Comparison of ENCODE assay signal across 27 cellular contexts in genomic region chr1:56025942-56026341, GRCh38.
A peak's percentile ranks its signal among the peaks of the same experiment; 100 is the strongest.
DNase-seq lines count a peak whose midpoint lies in the region; ATAC-seq, FAIRE-seq and TF ChIP-seq lines count a peak whose summit lies in the region.
"Had no signal": no experiment of that assay in that cellular context is flagged by ENCODE, and none has a peak within 500 bp of the region (broad histone marks: within the 10 kb centered on the region; RNA-seq: fewer than 3 reads in every experiment).

No MANE protein-coding gene starts in this region.

- H3K9me3 Mint-ChIP-seq in astrocyte (ENCODE audit: unreplicated experiment), result peaks cover 5% of the 10 kb centered on the region

- intact Hi-C loops in heart right ventricle (cut with DNase I), result no loop called here

- peak; percentile 2 for DNase-seq in COLO829 (ENCODE audit: low spot score)
- DNase-seq in M059J (ENCODE audit: low read depth), result peak; percentile 17
- DNase-seq in astrocyte (ENCODE audit: low read depth), result peak; percentile 6
- DNase-seq in keratinocyte (ENCODE audit: low read depth, low spot score), result peak; percentile 32
- no peak for DNase-seq in heart right ventricle
- DNase-seq: activated CD4-positive, alpha-beta T cell treated with anti-CD3 and anti-CD28 coated beads, Interleukin-2, amount 50 U/mL, for 1 hour; activated naive CD4-positive, alpha-beta T cell treated with anti-CD3 and anti-CD28 coated beads, Interleukin-2, amount 50 U/mL, for 16 hours; cerebellar nuclear complex; esophagus squamous epithelium; naive thymus-derived CD8-positive, alpha-beta T cell; NCI-H1436 treated with DMSO at 0.1 percent for 48 hours; NCI-H2171 treated with DMSO at 0.1 percent for 48 hours; right cardiac atrium; SK-N-SH; stimulated activated CD4-positive, alpha-beta T cell treated with anti-CD3 and anti-CD28 coated beads, Interleukin-15, amount 100 ng/mL, for 24 hours; upper lobe of left lung; WERI-Rb-1 had no signal

- no peaks in the 10 kb centered on the region for H3K36me3 Mint-ChIP-seq in astrocyte (ENCODE audit: low read depth, unreplicated experiment)
- H3K36me3 Mint-ChIP-seq: naive thymus-derived CD8-positive, alpha-beta T cell had no signal

- H3K4me3 ChIP-seq in astrocyte (ENCODE audit: insufficient read depth, low read depth, low read length) (no peak overlapping the region), keratinocyte (ENCODE audit: control insufficient read depth in 2 of 3, extremely low read depth in 1 of 3, insufficient read depth in 2 of 3, low read depth in 1 of 3, low read length in 3 of 3) (no peak overlapping the region), heart right ventricle (no peak overlapping the region)
- H3K4me3 ChIP-seq: ascending aorta; BLaER1 treated with 17β-estradiol and CSF1 and Interleukin-3, amounts not matched to agents 10 nM and 100 nM; esophagus squamous epithelium; upper lobe of left lung had no signal

- dilution Hi-C loops in keratinocyte (cut with MboI; ENCODE audit: extremely low pct_ligation_motif_present, low sequenced_read_pairs), result no loop called here

- H3K4me2 ChIP-seq in astrocyte (ENCODE audit: low read length), result no peak overlapping the region
- H3K4me2 ChIP-seq in keratinocyte (ENCODE audit: control insufficient read depth, extremely low read depth, insufficient read depth, low read depth, low read length), result no peak overlapping the region
- H3K4me2 ChIP-seq: BLaER1 treated with 17β-estradiol and CSF1 and Interleukin-3, amounts not matched to agents 10 nM and 100 nM; SK-N-SH had no signal

- no peak for FAIRE-seq in astrocyte (lab: Jason Lieb, UNC)
- no peak for FAIRE-seq in keratinocyte (lab: Jason Lieb, UNC)
- FAIRE-seq: D721Med, H1 had no signal

- H4K20me1 ChIP-seq in astrocyte (ENCODE audit: insufficient read depth, low read length) (no peaks in the 10 kb centered on the region), keratinocyte (ENCODE audit: control insufficient read depth, extremely low read depth, insufficient read depth, low read length) (no peaks in the 10 kb centered on the region)
- H4K20me1 ChIP-seq: BLaER1 treated with 17β-estradiol and CSF1 and Interleukin-3, amounts not matched to agents 10 nM and 100 nM had no signal

- ATAC-seq in HG02642 (IDR thresholded peaks at IDR 0.05; ENCODE audit: poor library complexity, unreplicated experiment) (no peak), GM18520 (IDR thresholded peaks at IDR 0.05; ENCODE audit: unreplicated experiment) (no peak), GM18870 (IDR thresholded peaks at IDR 0.05; ENCODE audit: unreplicated experiment) (no peak), heart right ventricle (no peak)
- ATAC-seq: left lobe of liver; naive thymus-derived CD8-positive, alpha-beta T cell; Panc1; right cardiac atrium had no signal

- H3K9me3 ChIP-seq in astrocyte (ENCODE audit: insufficient read depth, low read depth, low read length), result no peaks in the 10 kb centered on the region
- no peaks in the 10 kb centered on the region for H3K9me3 ChIP-seq in keratinocyte (ENCODE audit: control insufficient read depth, low read depth, low read length)
- H3K9me3 ChIP-seq in heart right ventricle, result no peaks in the 10 kb centered on the region
- H3K9me3 ChIP-seq: ascending aorta, esophagus squamous epithelium, SK-N-SH, upper lobe of left lung had no signal

- H3K9ac ChIP-seq in astrocyte (ENCODE audit: low read length), result no peak overlapping the region
- no peak overlapping the region for H3K9ac ChIP-seq in keratinocyte (ENCODE audit: control insufficient read depth, extremely low read depth, insufficient read depth, low read length)
- H3K9ac ChIP-seq: BLaER1 treated with 17β-estradiol and CSF1 and Interleukin-3, amounts not matched to agents 10 nM and 100 nM; SK-N-SH had no signal

- H3K27ac ChIP-seq in astrocyte (ENCODE audit: low read depth, low read length), result no peak overlapping the region
- peak overlapping the region; percentile 32 for H3K27ac ChIP-seq in keratinocyte (ENCODE audit: control insufficient read depth, insufficient read depth, low read length)
- H3K27ac ChIP-seq in heart right ventricle, result no peak overlapping the region
- H3K27ac ChIP-seq: ascending aorta; BLaER1 treated with 17β-estradiol and CSF1 and Interleukin-3, amounts not matched to agents 10 nM and 100 nM; esophagus squamous epithelium; upper lobe of left lung; WERI-Rb-1 had no signal

- no peak overlapping the region for H3K27ac Mint-ChIP-seq in astrocyte (ENCODE audit: unreplicated experiment)
- H3K27ac Mint-ChIP-seq: activated T-helper 1 cell treated with anti-CD3 and anti-CD28 coated beads, Interleukin-12 subunit alpha, Interleukin-12 subunit beta, Interleukin-2, Interleukin-4 antibody, amounts not matched to agents 30 ng/mL and 10 ng/mL and 1 ng/mL, durations not matched to agents 14 hours and 24 hours and 36 hours; naive thymus-derived CD8-positive, alpha-beta T cell had no signal

- H3K27me3 Mint-ChIP-seq in astrocyte (ENCODE audit: low read depth, unreplicated experiment), result peaks cover 22% of the 10 kb centered on the region

- no peak overlapping the region for H3K4me3 Mint-ChIP-seq in astrocyte (ENCODE audit: unreplicated experiment)
- H3K4me3 Mint-ChIP-seq: activated T-helper 1 cell treated with anti-CD3 and anti-CD28 coated beads, Interleukin-12 subunit alpha, Interleukin-12 subunit beta, Interleukin-2, Interleukin-4 antibody, amounts not matched to agents 30 ng/mL and 10 ng/mL and 1 ng/mL, durations not matched to agents 14 hours and 24 hours and 36 hours; naive thymus-derived CD8-positive, alpha-beta T cell had no signal

- 90 to 95% methylated on average over 3 of the region's 3 CpGs for WGBS in heart right ventricle, 2 donors

- no peaks in the 10 kb centered on the region for H3K9me1 ChIP-seq in keratinocyte (ENCODE audit: control insufficient read depth, extremely low read depth, insufficient read depth, low read length)

- no peak for TF ChIP-seq CTCF in astrocyte (IDR thresholded peaks at IDR 0.05; ENCODE audit: insufficient read depth, low read depth, low read length)
- TF ChIP-seq CTCF in keratinocyte (optimal IDR thresholded peaks at IDR 0.05 in 1 of 3, IDR thresholded peaks at IDR 0.05 in 1 of 3, conservative IDR thresholded peaks at IDR 0.05 in 1 of 3; ENCODE audit: extremely low read depth in 1 of 3, insufficient read depth in 2 of 3, low read length in 3 of 3), result no peak
- no peak for TF ChIP-seq CTCF in heart right ventricle (IDR thresholded peaks at IDR 0.05)

- H3K27me3 ChIP-seq in astrocyte (ENCODE audit: insufficient read depth, low read length) (no peaks in the 10 kb centered on the region), keratinocyte (ENCODE audit: control insufficient read depth, extremely low read depth, insufficient read depth, low read length) (no peaks in the 10 kb centered on the region), heart right ventricle (no peaks in the 10 kb centered on the region)
- H3K27me3 ChIP-seq: ascending aorta; BLaER1 treated with 17β-estradiol and CSF1 and Interleukin-3, amounts not matched to agents 10 nM and 100 nM; esophagus squamous epithelium; upper lobe of left lung had no signal

- H3K79me2 ChIP-seq in astrocyte (ENCODE audit: insufficient read depth, low read length), result no peaks in the 10 kb centered on the region
- no peaks in the 10 kb centered on the region for H3K79me2 ChIP-seq in keratinocyte (ENCODE audit: control insufficient read depth, insufficient read depth, low read length)

- H2AFZ ChIP-seq in astrocyte (ENCODE audit: low read depth, low read length), result no peak overlapping the region
- no peak overlapping the region for H2AFZ ChIP-seq in keratinocyte (ENCODE audit: control insufficient read depth, low read length)

- H3K36me3 ChIP-seq in astrocyte (ENCODE audit: insufficient read depth, low read length) (no peaks in the 10 kb centered on the region), keratinocyte (ENCODE audit: control insufficient read depth in 2 of 2, extremely low read depth in 1 of 2, insufficient read depth in 2 of 2, low read length in 2 of 2) (no peaks in the 10 kb centered on the region), heart right ventricle (no peaks in the 10 kb centered on the region)
- H3K36me3 ChIP-seq: ascending aorta; BLaER1 treated with 17β-estradiol and CSF1 and Interleukin-3, amounts not matched to agents 10 nM and 100 nM; esophagus squamous epithelium; upper lobe of left lung; WERI-Rb-1 had no signal

- no peaks in the 10 kb centered on the region for H3K4me1 ChIP-seq in astrocyte (ENCODE audit: insufficient read depth, low read length)
- peaks cover 7% of the 10 kb centered on the region for H3K4me1 ChIP-seq in keratinocyte (ENCODE audit: control insufficient read depth, extremely low read depth, insufficient read depth, low read length)
- H3K4me1 ChIP-seq in heart right ventricle, result no peaks in the 10 kb centered on the region
- H3K4me1 ChIP-seq: ascending aorta; BLaER1 treated with 17β-estradiol and CSF1 and Interleukin-3, amounts not matched to agents 10 nM and 100 nM; esophagus squamous epithelium; upper lobe of left lung had no signal

- H3K4me1 Mint-ChIP-seq in astrocyte (ENCODE audit: low read depth, unreplicated experiment), result no peaks in the 10 kb centered on the region
- H3K4me1 Mint-ChIP-seq: naive thymus-derived CD8-positive, alpha-beta T cell had no signal

Comparison
In these comparisons a context has a peak if more than half of its experiments do, and no peak if none do; other contexts are left out.
1. DNase-seq: peak in COLO829 (single experiment), M059J (single experiment), astrocyte (single experiment) and keratinocyte (single experiment); none in heart right ventricle (0 of 2).